8 cellular contexts compared by ENCODE assay signal in the genomic region with DNA sequence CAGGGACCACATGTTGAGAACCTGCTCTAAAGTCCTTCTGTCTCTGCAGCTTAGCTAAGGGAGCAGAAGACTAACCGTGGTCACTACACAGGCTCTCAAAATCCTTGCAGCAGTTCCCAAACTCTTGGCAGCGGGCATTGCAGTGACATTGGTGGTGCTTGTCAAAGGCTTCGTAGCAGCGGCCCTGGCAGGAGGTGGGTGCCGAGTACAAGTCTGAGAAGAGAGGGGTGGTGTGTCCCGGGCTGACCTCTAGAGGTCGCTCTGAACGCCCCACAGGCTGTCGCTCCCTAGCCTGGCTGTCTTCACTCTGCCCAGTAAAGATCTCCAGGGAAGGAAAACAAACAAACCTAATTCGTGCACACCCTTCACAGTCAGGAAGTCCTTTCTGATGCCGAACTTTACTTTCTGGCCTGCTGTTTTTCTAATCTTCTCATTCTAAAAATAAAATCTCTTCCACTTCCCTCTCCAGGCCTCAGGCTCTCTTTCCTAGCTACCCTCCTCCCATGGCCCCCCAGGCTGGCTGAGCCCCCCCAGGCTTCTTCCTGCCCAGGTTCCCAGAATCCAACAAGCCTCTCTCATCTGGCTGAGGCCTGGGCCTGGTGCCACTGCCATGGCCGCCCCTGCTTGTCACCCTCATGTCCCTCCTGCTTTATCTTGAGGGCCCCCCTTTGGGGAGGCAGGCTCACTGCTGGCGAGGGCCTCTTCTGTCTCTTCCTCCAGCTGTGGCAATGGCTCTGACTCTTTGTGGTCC. TPM values are rescaled to one million over a fixed set of nuclear protein-coding genes. Genes with fewer than 3 reads are reported as not detected.
DNase-seq lines count a peak whose midpoint lies in the region; ATAC-seq lines count a peak whose summit lies in the region.

No MANE protein-coding gene starts in this region.

- H3K36me3 Mint-ChIP-seq in activated naive CD8-positive, alpha-beta T cell treated with anti-CD3 and anti-CD28 coated beads, Interleukin-2, amount 50 U/mL, for 24 hours (ENCODE audit: low read depth): peaks cover 5% of the 10 kb centered on the region

- H3K36me3 ChIP-seq in urinary bladder (ENCODE audit: insufficient read depth): no peaks in the 10 kb centered on the region

- 7% methylated on average over 13 of the region's 13 CpGs for WGBS in urinary bladder

- no peaks in the 10 kb centered on the region for H3K9me3 Mint-ChIP-seq in activated naive CD8-positive, alpha-beta T cell treated with anti-CD3 and anti-CD28 coated beads, Interleukin-2, amount 50 U/mL, for 24 hours

- H3K4me1 ChIP-seq in urinary bladder (ENCODE audit: insufficient read depth): no peaks in the 10 kb centered on the region

- DNase-seq in EH (ENCODE audit: low read depth) (peak; percentile 90), RPMI7951 (ENCODE audit: low read depth) (peak; percentile 71), glomerular endothelial cell (ENCODE audit: extremely low read depth, low read depth, low spot score) (peak; percentile 66), nucleus accumbens (lab: John Stamatoyannopoulos, UW) (peak in 51 of 56 donors; percentile 16 to 90 (median 73))
- DNase-seq in Jurkat, Clone E6-1 (ENCODE audit: low read depth, low spot score): peak; percentile 51
- DNase-seq in activated naive CD8-positive, alpha-beta T cell treated with anti-CD3 and anti-CD28 coated beads, Interleukin-2, amount 50 U/mL, for 24 hours: peak; percentile 62

- H3K4me3 ChIP-seq in Jurkat, Clone E6-1 (ENCODE audit: low read length): no peak overlapping the region
- H3K4me3 ChIP-seq in urinary bladder (ENCODE audit: low read depth, low read length): no peak overlapping the region

- H3K4me3 Mint-ChIP-seq in activated naive CD8-positive, alpha-beta T cell treated with anti-CD3 and anti-CD28 coated beads, Interleukin-2, amount 50 U/mL, for 24 hours: no peak overlapping the region

- H3K4me1 Mint-ChIP-seq in activated naive CD8-positive, alpha-beta T cell treated with anti-CD3 and anti-CD28 coated beads, Interleukin-2, amount 50 U/mL, for 24 hours: peaks cover 49% of the 10 kb centered on the region

- peak overlapping the region; percentile 28 for H3K27ac Mint-ChIP-seq in activated naive CD8-positive, alpha-beta T cell treated with anti-CD3 and anti-CD28 coated beads, Interleukin-2, amount 50 U/mL, for 24 hours

- peak; percentile 57 for ATAC-seq in activated naive CD8-positive, alpha-beta T cell treated with anti-CD3 and anti-CD28 coated beads, Interleukin-2, amount 50 U/mL, for 24 hours
- no peak for ATAC-seq in GM19397 (IDR thresholded peaks at IDR 0.05; ENCODE audit: unreplicated experiment)

- H3K27me3 Mint-ChIP-seq in activated naive CD8-positive, alpha-beta T cell treated with anti-CD3 and anti-CD28 coated beads, Interleukin-2, amount 50 U/mL, for 24 hours: no peaks in the 10 kb centered on the region

- peak overlapping the region; percentile 94 for H3K27ac ChIP-seq in urinary bladder (ENCODE audit: low read depth)

RNA-seq across cellular contexts. Expression of a gene that starts 7.7 kb away (rescaled TPM):
- polyA plus RNA-seq in Jurkat, Clone E6-1 (2012; ENCODE audit: insufficient read depth, insufficient read length): not detected
- total RNA-seq in RPMI7951 (2014; rRNA removed; shearing (Covaris generic)): 0.24 TPM in 1 of 2 replicates, not detected in the other
- total RNA-seq in glomerular endothelial cell (not detected in 2 replicates), urinary bladder (not detected)
- 1.4 TPM for polyA plus RNA-seq in urinary bladder

RNA-seq across cellular contexts. Expression of a gene that starts 11.8 kb away (rescaled TPM):
- polyA plus RNA-seq in Jurkat, Clone E6-1 (2012; ENCODE audit: insufficient read depth, insufficient read length): 44.1 TPM
- total RNA-seq in RPMI7951 (2014; rRNA removed; shearing (Covaris generic)): 20.1 and 24.6 TPM in 2 replicates
- total RNA-seq in glomerular endothelial cell (17.4 and 17.8 TPM in 2 replicates), urinary bladder (29.4 TPM)
- 15.5 TPM for polyA plus RNA-seq in urinary bladder

RNA-seq across cellular contexts. Expression of a gene that starts 41.1 kb away (rescaled TPM):
- polyA plus RNA-seq in Jurkat, Clone E6-1 (2012; ENCODE audit: insufficient read depth, insufficient read length): 1.3 TPM
- total RNA-seq in RPMI7951 (2014; rRNA removed; shearing (Covaris generic)): 0.48 and 0.88 TPM in 2 replicates
- total RNA-seq in glomerular endothelial cell (24.4 and 38.2 TPM in 2 replicates), urinary bladder (17.2 TPM)
- 38.7 TPM for polyA plus RNA-seq in urinary bladder

RNA-seq across cellular contexts. Expression of a gene that starts 55.4 kb away (rescaled TPM):
- polyA plus RNA-seq in Jurkat, Clone E6-1 (2012; ENCODE audit: insufficient read depth, insufficient read length): 13.8 TPM
- 6.3 and 7.2 TPM in 2 replicates for total RNA-seq in RPMI7951 (2014; rRNA removed; shearing (Covaris generic))
- 11.9 and 26.2 TPM in 2 replicates for total RNA-seq in glomerular endothelial cell
- total RNA-seq in urinary bladder: 8.6 TPM
- 31.1 TPM for polyA plus RNA-seq in urinary bladder
